Comparison of ENCODE assay signal across 8 cellular contexts in the genomic region with DNA sequence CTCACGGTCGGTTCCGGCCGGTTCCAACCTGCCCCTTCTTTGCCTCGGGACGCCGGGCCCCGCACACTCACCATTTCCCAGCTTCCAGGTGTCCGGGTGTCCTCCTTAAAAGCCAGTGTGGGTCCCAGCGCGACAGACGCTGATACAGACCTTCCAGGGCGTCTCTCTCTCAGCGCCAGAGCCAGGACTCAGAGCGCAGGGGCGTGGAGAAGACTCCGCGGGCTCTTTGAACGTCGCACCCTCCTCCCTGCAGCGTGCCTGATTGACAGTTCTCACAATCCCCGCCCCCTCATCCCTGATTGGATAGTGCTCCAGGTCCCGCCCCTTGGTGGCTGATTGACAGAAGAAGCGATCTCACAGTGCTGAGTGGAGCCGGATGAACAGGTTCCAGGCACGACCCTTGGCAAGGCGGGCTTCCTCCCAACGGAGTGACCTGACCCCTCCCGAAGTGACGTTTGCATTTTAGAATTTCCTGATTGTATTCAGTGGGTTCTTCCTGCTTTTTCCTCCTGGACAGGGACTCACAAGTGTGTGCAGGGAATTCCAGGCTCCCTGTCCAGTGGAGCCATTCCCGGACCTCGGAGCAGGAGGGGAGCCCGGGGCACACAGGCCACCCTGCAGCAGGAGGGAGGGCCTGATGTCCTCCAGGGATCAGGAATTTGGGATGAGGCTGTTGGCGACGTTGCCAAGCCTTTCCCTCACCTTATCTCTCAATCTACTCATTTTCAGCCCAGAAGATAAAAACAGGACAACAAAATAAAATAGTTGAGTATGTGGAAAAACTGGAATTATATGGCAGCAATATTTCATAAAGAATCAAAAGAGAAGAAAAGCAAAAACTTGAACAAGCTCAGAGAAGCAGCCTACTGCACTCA. TPM values are rescaled to one million over a fixed set of nuclear protein-coding genes. Genes with fewer than 3 reads are reported as not detected.
A peak's percentile ranks its signal among the peaks of the same experiment; 100 is the strongest.
DNase-seq lines count a peak whose midpoint lies in the region; ATAC-seq and TF ChIP-seq lines count a peak whose summit lies in the region.

ZNF823 (minus strand) TSS at position 201 of the 875 bp plus-strand sequence; CDS start at position 74, 127 bp downstream.

- H3K9me3 Mint-ChIP-seq in T-helper 1 cell treated with Interleukin-12 subunit alpha and Interleukin-12 subunit beta and Interleukin-4 antibody, amounts not matched to agents 30 μg/mL and 1 μg/mL, for 36 hours = peaks cover 15% of the 10 kb centered on the region
- no peaks in the 10 kb centered on the region for H3K9me3 Mint-ChIP-seq in progenitor cell of endocrine pancreas (ENCODE audit: low read depth)

- ATAC-seq in HG02870 (IDR thresholded peaks at IDR 0.05; ENCODE audit: unreplicated experiment) = peak; percentile 90
- peak; percentile 99 for ATAC-seq in left ventricle myocardium superior

- H3K36me3 Mint-ChIP-seq in T-helper 1 cell treated with Interleukin-12 subunit alpha and Interleukin-12 subunit beta and Interleukin-4 antibody, amounts not matched to agents 30 μg/mL and 1 μg/mL, for 36 hours (ENCODE audit: low read depth) = peaks cover 13% of the 10 kb centered on the region
- peaks cover 9% of the 10 kb centered on the region for H3K36me3 Mint-ChIP-seq in progenitor cell of endocrine pancreas (ENCODE audit: insufficient read depth)

- TF ChIP-seq POLR2A in GM15510 (IDR thresholded peaks at IDR 0.05; ENCODE audit: borderline replicate concordance, extremely low read depth, insufficient read length) = peak; percentile 77

- H3K4me1 Mint-ChIP-seq in T-helper 1 cell treated with Interleukin-12 subunit alpha and Interleukin-12 subunit beta and Interleukin-4 antibody, amounts not matched to agents 30 μg/mL and 1 μg/mL, for 36 hours (ENCODE audit: low read depth) = peaks cover 8% of the 10 kb centered on the region
- peaks cover 20% of the 10 kb centered on the region for H3K4me1 Mint-ChIP-seq in progenitor cell of endocrine pancreas (ENCODE audit: low read depth)

- peak within 1 kb of the TSS; percentile 99 for H3K4me3 Mint-ChIP-seq in T-helper 1 cell treated with Interleukin-12 subunit alpha and Interleukin-12 subunit beta and Interleukin-4 antibody, amounts not matched to agents 30 μg/mL and 1 μg/mL, for 36 hours
- H3K4me3 Mint-ChIP-seq in progenitor cell of endocrine pancreas (ENCODE audit: low read depth) = peak within 1 kb of the TSS; percentile 100

- peak; percentile 100 for DNase-seq in NCI-H146 (lab: John Stamatoyannopoulos, UW)
- DNase-seq in left ventricle myocardium superior = peak; percentile 98
- DNase-seq in progenitor cell of endocrine pancreas (ENCODE audit: low spot score, unreplicated experiment) = peak; percentile 99
- DNase-seq in ureter (ENCODE audit: low spot score) = peak; percentile 100

- peak within 1 kb of the TSS; percentile 92 for H3K27ac Mint-ChIP-seq in T-helper 1 cell treated with Interleukin-12 subunit alpha and Interleukin-12 subunit beta and Interleukin-4 antibody, amounts not matched to agents 30 μg/mL and 1 μg/mL, for 36 hours
- H3K27ac Mint-ChIP-seq in progenitor cell of endocrine pancreas = peak within 1 kb of the TSS; percentile 100

- intact Hi-C loops in left ventricle myocardium superior (cut with micrococcal nuclease) = no loop called here

- no peak for TF ChIP-seq CTCF in progenitor cell of endocrine pancreas (IDR thresholded peaks at IDR 0.05; ENCODE audit: unreplicated experiment)

- H3K27ac ChIP-seq in angular gyrus (ENCODE audit: low read depth, low read length) = peak within 1 kb of the TSS; percentile 90

- no peaks in the 10 kb centered on the region for H3K27me3 Mint-ChIP-seq in T-helper 1 cell treated with Interleukin-12 subunit alpha and Interleukin-12 subunit beta and Interleukin-4 antibody, amounts not matched to agents 30 μg/mL and 1 μg/mL, for 36 hours (ENCODE audit: low read depth)
- no peaks in the 10 kb centered on the region for H3K27me3 Mint-ChIP-seq in progenitor cell of endocrine pancreas

RNA-seq across cellular contexts. Expression of gene ZNF823, which starts in this region (rescaled TPM):
- total RNA-seq in left ventricle myocardium superior = 3.1 TPM
- total RNA-seq in progenitor cell of endocrine pancreas = 12.0 and 12.4 TPM in 2 replicates
- 21.5 TPM for total RNA-seq in ureter

Comparison
In these comparisons a context has a peak if more than half of its experiments do, and no peak if none do; other contexts are left out.
1. Peak in every context shown above with its lines: DNase-seq, ATAC-seq and H3K27ac ChIP-seq.